8 cellular contexts compared by ENCODE assay signal in genomic region chr16:21501869-21502667, GRCh38.
DNase-seq lines count a peak whose midpoint lies in the region; ATAC-seq, FAIRE-seq and TF ChIP-seq lines count a peak whose summit lies in the region.

No MANE protein-coding gene starts in this region.

- H3K9ac ChIP-seq in astrocyte (ENCODE audit: low read length), result peak overlapping the region; percentile 91

- H3K36me3 ChIP-seq in astrocyte (ENCODE audit: insufficient read depth, low read length), result no peaks in the 10 kb centered on the region
- H3K36me3 ChIP-seq in uterus, result no peaks in the 10 kb centered on the region

- TF ChIP-seq CTCF in GM13976 (IDR thresholded peaks at IDR 0.05; ENCODE audit: borderline replicate concordance, control extremely low read depth, extremely low read depth, insufficient read depth, missing control alignments) (peak; percentile 6), astrocyte (IDR thresholded peaks at IDR 0.05; ENCODE audit: insufficient read depth, low read depth, low read length) (no peak), uterus (IDR thresholded peaks at IDR 0.05) (peak in 3 of 4 experiments; percentile 3 to 8 (median 7))

- H3K4me3 Mint-ChIP-seq in astrocyte (ENCODE audit: unreplicated experiment), result peak overlapping the region; percentile 85

- peak; percentile 90 for DNase-seq in GM13976 (ENCODE audit: low spot score)
- peak; percentile 88 for DNase-seq in NCI-H1105 (lab: John Stamatoyannopoulos, UW)
- peak; percentile 81 for DNase-seq in T-helper 22 cell (ENCODE audit: low read depth)
- peak; percentile 94 for DNase-seq in astrocyte (ENCODE audit: low read depth)
- peak; percentile 97 for DNase-seq in hepatic stellate cell (ENCODE audit: low spot score)
- peak; percentile 96 for DNase-seq in putamen (ENCODE audit: low spot score)
- peak; percentile 89 to 97 for DNase-seq in uterus

- peak; percentile 88 to 95 for TF ChIP-seq POLR2A in uterus (IDR thresholded peaks at IDR 0.05)

- H3K27me3 ChIP-seq in astrocyte (ENCODE audit: insufficient read depth, low read length), result no peaks in the 10 kb centered on the region
- no peaks in the 10 kb centered on the region for H3K27me3 ChIP-seq in uterus

- H2AFZ ChIP-seq in astrocyte (ENCODE audit: low read depth, low read length), result peak overlapping the region; percentile 75

- H3K4me3 ChIP-seq in astrocyte (ENCODE audit: insufficient read depth, low read depth, low read length) (peak overlapping the region; percentile 70), uterus (peak overlapping the region; percentile 78 to 95)

- peaks cover 8% of the 10 kb centered on the region for H3K4me1 Mint-ChIP-seq in astrocyte (ENCODE audit: low read depth, unreplicated experiment)

- H3K9me3 Mint-ChIP-seq in astrocyte (ENCODE audit: unreplicated experiment), result no peaks in the 10 kb centered on the region

- in situ Hi-C loops in GM13976 (cut with MboI; ENCODE audit: low sequenced_read_pairs, unreplicated experiment), result no loop called here

- no peaks in the 10 kb centered on the region for H3K4me1 ChIP-seq in astrocyte (ENCODE audit: insufficient read depth, low read length)
- no peaks in the 10 kb centered on the region for H3K4me1 ChIP-seq in uterus

- FAIRE-seq in astrocyte (lab: Jason Lieb, UNC), result no peak

- H3K9me3 ChIP-seq in astrocyte (ENCODE audit: insufficient read depth, low read depth, low read length) (no peaks in the 10 kb centered on the region), uterus (no peaks in the 10 kb centered on the region)

- peaks cover 28% of the 10 kb centered on the region for H4K20me1 ChIP-seq in astrocyte (ENCODE audit: insufficient read depth, low read length)

- H3K36me3 Mint-ChIP-seq in astrocyte (ENCODE audit: low read depth, unreplicated experiment), result no peaks in the 10 kb centered on the region

- H3K79me2 ChIP-seq in astrocyte (ENCODE audit: insufficient read depth, low read length), result peaks cover 52% of the 10 kb centered on the region

- H3K27ac ChIP-seq in astrocyte (ENCODE audit: low read depth, low read length) (peak overlapping the region; percentile 84), uterus (peak overlapping the region; percentile 93 to 95)

- H3K27ac Mint-ChIP-seq in astrocyte (ENCODE audit: unreplicated experiment), result peak overlapping the region; percentile 12

- H3K4me2 ChIP-seq in astrocyte (ENCODE audit: low read length), result peak overlapping the region; percentile 92

- intact Hi-C loops in uterus (cut with DNase I; ENCODE audit: low total_unique reads), result no loop called here

- no peaks in the 10 kb centered on the region for H3K27me3 Mint-ChIP-seq in astrocyte (ENCODE audit: low read depth, unreplicated experiment)

- peak; percentile 79 for ATAC-seq in HG02642 (IDR thresholded peaks at IDR 0.05; ENCODE audit: poor library complexity, unreplicated experiment)

Comparison
In these comparisons a context has a peak if more than half of its experiments do, and no peak if none do; other contexts are left out.
1. Peak in every context shown above with its lines: DNase-seq, ATAC-seq, H3K4me3 ChIP-seq and H3K27ac ChIP-seq.